ENCODE assay signal across 1 cellular context in genomic region chr18:36129300-36130038, GRCh38.
TF ChIP-seq lines count a peak whose summit lies in the region.

Gene ELP2, plus strand, starts transcription at chr18:36129899. Its CDS starts 35 bp downstream, at chr18:36129934.
A gene with protein sequence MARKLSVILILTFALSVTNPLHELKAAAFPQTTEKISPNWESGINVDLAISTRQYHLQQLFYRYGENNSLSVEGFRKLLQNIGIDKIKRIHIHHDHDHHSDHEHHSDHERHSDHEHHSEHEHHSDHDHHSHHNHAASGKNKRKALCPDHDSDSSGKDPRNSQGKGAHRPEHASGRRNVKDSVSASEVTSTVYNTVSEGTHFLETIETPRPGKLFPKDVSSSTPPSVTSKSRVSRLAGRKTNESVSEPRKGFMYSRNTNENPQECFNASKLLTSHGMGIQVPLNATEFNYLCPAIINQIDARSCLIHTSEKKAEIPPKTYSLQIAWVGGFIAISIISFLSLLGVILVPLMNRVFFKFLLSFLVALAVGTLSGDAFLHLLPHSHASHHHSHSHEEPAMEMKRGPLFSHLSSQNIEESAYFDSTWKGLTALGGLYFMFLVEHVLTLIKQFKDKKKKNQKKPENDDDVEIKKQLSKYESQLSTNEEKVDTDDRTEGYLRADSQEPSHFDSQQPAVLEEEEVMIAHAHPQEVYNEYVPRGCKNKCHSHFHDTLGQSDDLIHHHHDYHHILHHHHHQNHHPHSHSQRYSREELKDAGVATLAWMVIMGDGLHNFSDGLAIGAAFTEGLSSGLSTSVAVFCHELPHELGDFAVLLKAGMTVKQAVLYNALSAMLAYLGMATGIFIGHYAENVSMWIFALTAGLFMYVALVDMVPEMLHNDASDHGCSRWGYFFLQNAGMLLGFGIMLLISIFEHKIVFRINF (minus strand): TSS chr18:36129340. CDS start chr18:36127007, 2,333 bp downstream.

TF ChIP-seq in GM12878, 131 proteins besides CTCF, POLR2A, EP300 and RAD21 (continued from another document):
- no peak for TF ChIP-seq BCLAF1 (IDR thresholded peaks at IDR 0.05)
- no peak for TF ChIP-seq ZNF274 (IDR thresholded peaks at IDR 0.05; ENCODE audit: insufficient read depth, insufficient read length)
- peak; percentile 59; the same call in 1 of the 2 replicates for TF ChIP-seq HCFC1 (IDR thresholded peaks at IDR 0.05; ENCODE audit: low read length)
- no peak for TF ChIP-seq FOXK2 (IDR thresholded peaks at IDR 0.05)
- TF ChIP-seq, protein P1, sequence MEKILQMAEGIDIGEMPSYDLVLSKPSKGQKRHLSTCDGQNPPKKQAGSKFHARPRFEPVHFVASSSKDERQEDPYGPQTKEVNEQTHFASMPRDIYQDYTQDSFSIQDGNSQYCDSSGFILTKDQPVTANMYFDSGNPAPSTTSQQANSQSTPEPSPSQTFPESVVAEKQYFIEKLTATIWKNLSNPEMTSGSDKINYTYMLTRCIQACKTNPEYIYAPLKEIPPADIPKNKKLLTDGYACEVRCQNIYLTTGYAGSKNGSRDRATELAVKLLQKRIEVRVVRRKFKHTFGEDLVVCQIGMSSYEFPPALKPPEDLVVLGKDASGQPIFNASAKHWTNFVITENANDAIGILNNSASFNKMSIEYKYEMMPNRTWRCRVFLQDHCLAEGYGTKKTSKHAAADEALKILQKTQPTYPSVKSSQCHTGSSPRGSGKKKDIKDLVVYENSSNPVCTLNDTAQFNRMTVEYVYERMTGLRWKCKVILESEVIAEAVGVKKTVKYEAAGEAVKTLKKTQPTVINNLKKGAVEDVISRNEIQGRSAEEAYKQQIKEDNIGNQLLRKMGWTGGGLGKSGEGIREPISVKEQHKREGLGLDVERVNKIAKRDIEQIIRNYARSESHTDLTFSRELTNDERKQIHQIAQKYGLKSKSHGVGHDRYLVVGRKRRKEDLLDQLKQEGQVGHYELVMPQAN (conservative IDR thresholded peaks at IDR 0.05): peak; percentile 96
- no peak for TF ChIP-seq SMAD1 (IDR thresholded peaks at IDR 0.05; ENCODE audit: low read depth, partially characterized antibody)
- no peak for TF ChIP-seq SUPT20H (IDR thresholded peaks at IDR 0.05; ENCODE audit: borderline replicate concordance, control insufficient read depth, low read depth, low read length)
- TF ChIP-seq NFYA (IDR thresholded peaks at IDR 0.05; ENCODE audit: borderline replicate concordance, low read depth, low read length): no peak
- TF ChIP-seq RBBP5 (conservative IDR thresholded peaks at IDR 0.05): 0 out of 2 replicates have a peak, but pooled peaks have one; percentile 76
- TF ChIP-seq CUX1 (IDR thresholded peaks at IDR 0.05; ENCODE audit: insufficient replicate concordance, low read depth, low read length): no peak
- TF ChIP-seq EGR1 (IDR thresholded peaks at IDR 0.05; ENCODE audit: borderline replicate concordance in 1 of 2, low read depth in 2 of 2, low read length in 2 of 2): peak; percentile 37 to 93
- TF ChIP-seq, protein P2, sequence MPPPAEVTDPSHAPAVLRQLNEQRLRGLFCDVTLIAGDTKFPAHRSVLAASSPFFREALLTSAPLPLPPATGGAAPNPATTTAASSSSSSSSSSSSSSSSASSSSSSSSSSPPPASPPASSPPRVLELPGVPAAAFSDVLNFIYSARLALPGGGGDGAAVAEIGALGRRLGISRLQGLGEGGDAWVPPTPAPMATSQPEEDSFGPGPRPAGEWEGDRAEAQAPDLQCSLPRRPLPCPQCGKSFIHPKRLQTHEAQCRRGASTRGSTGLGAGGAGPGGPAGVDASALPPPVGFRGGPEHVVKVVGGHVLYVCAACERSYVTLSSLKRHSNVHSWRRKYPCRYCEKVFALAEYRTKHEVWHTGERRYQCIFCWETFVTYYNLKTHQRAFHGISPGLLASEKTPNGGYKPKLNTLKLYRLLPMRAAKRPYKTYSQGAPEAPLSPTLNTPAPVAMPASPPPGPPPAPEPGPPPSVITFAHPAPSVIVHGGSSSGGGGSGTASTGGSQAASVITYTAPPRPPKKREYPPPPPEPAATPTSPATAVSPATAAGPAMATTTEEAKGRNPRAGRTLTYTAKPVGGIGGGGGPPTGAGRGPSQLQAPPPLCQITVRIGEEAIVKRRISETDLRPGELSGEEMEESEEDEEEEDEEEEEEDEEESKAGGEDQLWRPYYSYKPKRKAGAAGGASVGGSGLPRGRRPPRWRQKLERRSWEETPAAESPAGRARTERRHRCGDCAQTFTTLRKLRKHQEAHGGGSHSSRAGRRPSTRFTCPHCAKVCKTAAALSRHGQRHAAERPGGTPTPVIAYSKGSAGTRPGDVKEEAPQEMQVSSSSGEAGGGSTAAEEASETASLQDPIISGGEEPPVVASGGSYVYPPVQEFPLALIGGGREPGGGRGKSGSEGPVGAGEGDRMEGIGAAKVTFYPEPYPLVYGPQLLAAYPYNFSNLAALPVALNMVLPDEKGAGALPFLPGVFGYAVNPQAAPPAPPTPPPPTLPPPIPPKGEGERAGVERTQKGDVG (CRISPR knock-in tag; IDR thresholded peaks at IDR 0.05): no peak
- TF ChIP-seq JUND (IDR thresholded peaks at IDR 0.05; ENCODE audit: low read depth, low read length): no peak
- TF ChIP-seq STAT3 (IDR thresholded peaks at IDR 0.05; ENCODE audit: low read depth, low read length): no peak
- TF ChIP-seq RCOR1 (conservative IDR thresholded peaks at IDR 0.05; ENCODE audit: low read depth, low read length): no peak
- 0 out of 2 replicates have a peak, but pooled peaks have one; percentile 40 for TF ChIP-seq ZNF24 (IDR thresholded peaks at IDR 0.05)
- no peak for TF ChIP-seq CHD4 (IDR thresholded peaks at IDR 0.05)
